In genomic region chr3:12750223-12750622, GRCh38 we compare ENCODE assay signal across 9 cellular contexts. TPM values are rescaled to one million over a fixed set of nuclear protein-coding genes. Genes with fewer than 3 reads are reported as not detected.
DNase-seq lines count a peak whose midpoint lies in the region; ATAC-seq and TF ChIP-seq lines count a peak whose summit lies in the region.
"Had no signal": no experiment of that assay in that cellular context is flagged by ENCODE, and none has a peak within 500 bp of the region (broad histone marks: within the 10 kb centered on the region; RNA-seq: fewer than 3 reads in every experiment).

No MANE protein-coding gene starts in this region.

- H3K4me3 ChIP-seq in PC-9 (no peak overlapping the region), fibroblast of villous mesenchyme (ENCODE audit: low read depth, low read length) (no peak overlapping the region)
- H3K4me3 ChIP-seq in CD8-positive, alpha-beta T cell (ENCODE audit: low read depth, low read length) = no peak overlapping the region

- peaks cover 58% of the 10 kb centered on the region for H3K4me1 ChIP-seq in PC-9 (replicated peaks; ENCODE audit: insufficient read depth)
- H3K4me1 ChIP-seq in CD8-positive, alpha-beta T cell (ENCODE audit: insufficient read depth, low read length) = no peaks in the 10 kb centered on the region

- no peak overlapping the region for H2AFZ ChIP-seq in PC-9

- H3F3A ChIP-seq in PC-9 (ENCODE audit: insufficient read depth, low read depth) = peaks cover 41% of the 10 kb centered on the region; the same call in 1 of the 2 replicates

- no peaks in the 10 kb centered on the region; the same call in 1 of the 2 replicates for H3K9me2 ChIP-seq in PC-9 (ENCODE audit: insufficient read depth)

- DNase-seq in activated T-cell treated with anti-CD3 and anti-CD28 coated beads, Interleukin-2, amount 50 U/mL, for 24 hours = no peak
- no peak for DNase-seq in activated T-cell treated with anti-CD3 and anti-CD28 coated beads, Interleukin-2, amount 50 U/mL, for 48 hours
- DNase-seq in PC-9 = peak; percentile 65 to 74
- peak; percentile 69 for DNase-seq in fibroblast of villous mesenchyme (ENCODE audit: low read depth)
- peak; percentile 67 for DNase-seq in stromal cell of bone marrow (ENCODE audit: low read depth)
- DNase-seq in nephron progenitor cell = no peak
- no peak for DNase-seq in CD8-positive, alpha-beta T cell
- DNase-seq in medulla oblongata (ENCODE audit: extremely low spot score) = no peak

- peak overlapping the region; percentile 93 for H3K27ac ChIP-seq in PC-9
- H3K27ac ChIP-seq in CD8-positive, alpha-beta T cell (ENCODE audit: low read depth, low read length) = no peak overlapping the region

- H4K20me1 ChIP-seq in PC-9 (ENCODE audit: insufficient read depth) = no peaks in the 10 kb centered on the region

- H3K36me3 Mint-ChIP-seq in activated T-cell treated with anti-CD3 and anti-CD28 coated beads, Interleukin-2, amount 50 U/mL, for 24 hours (ENCODE audit: low read depth) = no peaks in the 10 kb centered on the region
- H3K36me3 Mint-ChIP-seq in nephron progenitor cell (ENCODE audit: low read depth) = no peaks in the 10 kb centered on the region
- H3K36me3 Mint-ChIP-seq in CD8-positive, alpha-beta T cell = no peaks in the 10 kb centered on the region

- intact Hi-C loops in PC-9 (cut with micrococcal nuclease; ENCODE audit: unreplicated experiment) = loop anchor here (5.0 to 10.0 kb wide), 4 partner anchors 62 to 555 kb away; partner anchors contain the start of gene RAF1
- intact Hi-C loops in CD8-positive, alpha-beta T cell (cut with DNase I, micrococcal nuclease) = no loop called here

- no peak overlapping the region for H3K4me3 Mint-ChIP-seq in activated T-cell treated with anti-CD3 and anti-CD28 coated beads, Interleukin-2, amount 50 U/mL, for 24 hours
- no peak overlapping the region for H3K4me3 Mint-ChIP-seq in nephron progenitor cell
- H3K4me3 Mint-ChIP-seq in CD8-positive, alpha-beta T cell = no peak overlapping the region
- H3K4me3 Mint-ChIP-seq: T-helper 1 cell treated with Interleukin-12 subunit alpha and Interleukin-12 subunit beta and Interleukin-4 antibody, amounts not matched to agents 30 μg/mL and 1 μg/mL, for 36 hours had no signal

- peak overlapping the region; percentile 29 for H3K4me2 ChIP-seq in PC-9

- H3K9me3 Mint-ChIP-seq in activated T-cell treated with anti-CD3 and anti-CD28 coated beads, Interleukin-2, amount 50 U/mL, for 24 hours = no peaks in the 10 kb centered on the region
- no peaks in the 10 kb centered on the region for H3K9me3 Mint-ChIP-seq in nephron progenitor cell
- no peaks in the 10 kb centered on the region for H3K9me3 Mint-ChIP-seq in CD8-positive, alpha-beta T cell
- H3K9me3 Mint-ChIP-seq: T-helper 1 cell treated with Interleukin-12 subunit alpha and Interleukin-12 subunit beta and Interleukin-4 antibody, amounts not matched to agents 30 μg/mL and 1 μg/mL, for 36 hours had no signal

- TF ChIP-seq CTCF in PC-9 (conservative IDR thresholded peaks at IDR 0.05) (no peak), fibroblast of villous mesenchyme (IDR thresholded peaks at IDR 0.05; ENCODE audit: insufficient read depth, low read depth, low read length) (no peak), nephron progenitor cell (IDR thresholded peaks at IDR 0.05) (no peak)
- no peak for TF ChIP-seq CTCF in CD8-positive, alpha-beta T cell (IDR thresholded peaks at IDR 0.05)

- peaks cover 8% of the 10 kb centered on the region for H3K36me3 ChIP-seq in PC-9 (ENCODE audit: low read depth)
- H3K36me3 ChIP-seq in CD8-positive, alpha-beta T cell (ENCODE audit: insufficient read depth, low read length) = no peaks in the 10 kb centered on the region

- BruUV-seq in PC-9 (replicated peaks; lab: Mats Ljungman, UMichigan) = no TSS peak

- peak overlapping the region; percentile 47 for H3K27ac Mint-ChIP-seq in activated T-cell treated with anti-CD3 and anti-CD28 coated beads, Interleukin-2, amount 50 U/mL, for 24 hours
- H3K27ac Mint-ChIP-seq in nephron progenitor cell = no peak overlapping the region
- H3K27ac Mint-ChIP-seq in CD8-positive, alpha-beta T cell = no peak overlapping the region
- H3K27ac Mint-ChIP-seq: T-helper 1 cell treated with Interleukin-12 subunit alpha and Interleukin-12 subunit beta and Interleukin-4 antibody, amounts not matched to agents 30 μg/mL and 1 μg/mL, for 36 hours had no signal

- no peaks in the 10 kb centered on the region; the same call in 1 of the 2 replicates for H3K9me3 ChIP-seq in PC-9 (ENCODE audit: insufficient read depth, low read depth)
- no peaks in the 10 kb centered on the region for H3K9me3 ChIP-seq in CD8-positive, alpha-beta T cell (ENCODE audit: low read length)

- no peak for ATAC-seq in CD8-positive, alpha-beta T cell

- H3K4me1 Mint-ChIP-seq in activated T-cell treated with anti-CD3 and anti-CD28 coated beads, Interleukin-2, amount 50 U/mL, for 24 hours (ENCODE audit: low read depth) = peaks cover 10% of the 10 kb centered on the region
- no peaks in the 10 kb centered on the region for H3K4me1 Mint-ChIP-seq in nephron progenitor cell
- H3K4me1 Mint-ChIP-seq in CD8-positive, alpha-beta T cell (ENCODE audit: low read depth) = peaks cover 3% of the 10 kb centered on the region

- H3K27me3 Mint-ChIP-seq in activated T-cell treated with anti-CD3 and anti-CD28 coated beads, Interleukin-2, amount 50 U/mL, for 24 hours = peaks cover 5% of the 10 kb centered on the region
- peaks cover 15% of the 10 kb centered on the region for H3K27me3 Mint-ChIP-seq in nephron progenitor cell (ENCODE audit: low read depth, poor library complexity)
- peaks cover 3% of the 10 kb centered on the region for H3K27me3 Mint-ChIP-seq in CD8-positive, alpha-beta T cell (ENCODE audit: low read depth)

- CTCF ChIA-PET in PC-9 (lab: Charles Lee) = no interaction called here
- CTCF ChIA-PET in CD8-positive, alpha-beta T cell (lab: Charles Lee) = no interaction called here

- H3K27me3 ChIP-seq in PC-9 (ENCODE audit: insufficient read depth, low read depth) = no peaks in the 10 kb centered on the region
- no peaks in the 10 kb centered on the region for H3K27me3 ChIP-seq in CD8-positive, alpha-beta T cell (ENCODE audit: insufficient read depth, low read length)

- H3K79me2 ChIP-seq in PC-9 (ENCODE audit: low read depth) = 0 out of 2 replicates have a peak, but pooled peaks cover 4% of the 10 kb centered on the region

- POLR2A ChIA-PET in PC-9 (lab: Charles Lee; ENCODE audit: unreplicated experiment) = no interaction called here
- POLR2A ChIA-PET in CD8-positive, alpha-beta T cell (lab: Charles Lee) = no interaction called here

RNA-seq across cellular contexts. Expression of gene TMEM40, which starts 8.8 kb away (rescaled TPM):
- 30.5 and 33.9 TPM in 2 replicates for total RNA-seq in PC-9 (2021)
- total RNA-seq in fibroblast of villous mesenchyme = under 0.01 TPM in 1 of 2 replicates, not detected in the other
- total RNA-seq in CD8-positive, alpha-beta T cell = not detected

RNA-seq across cellular contexts. Expression of gene CAND2, which starts 46.3 kb away (rescaled TPM):
- 0.30 and 0.37 TPM in 2 replicates for total RNA-seq in PC-9 (2021)
- total RNA-seq in fibroblast of villous mesenchyme = 4.7 and 6.1 TPM in 2 replicates
- total RNA-seq in CD8-positive, alpha-beta T cell = 1 to 10 TPM in 1 of 2 experiments, under 1 TPM in 1; 0.92 to 1.1 TPM

Comparison
In these comparisons a context has a peak if more than half of its experiments do, and no peak if none do; other contexts are left out.
1. DNase-seq: peak in PC-9 (2 of 2), fibroblast of villous mesenchyme (single experiment) and stromal cell of bone marrow (single experiment); none in activated T-cell treated with anti-CD3 and anti-CD28 coated beads, Interleukin-2, amount 50 U/mL, for 24 hours (single experiment), activated T-cell treated with anti-CD3 and anti-CD28 coated beads, Interleukin-2, amount 50 U/mL, for 48 hours (0 of 2), nephron progenitor cell (single experiment), CD8-positive, alpha-beta T cell (0 of 7) and medulla oblongata (single experiment).
2. RNA of gene TMEM40, which starts 8.8 kb away (total RNA-seq): 30.5 to 33.9 TPM in PC-9; under 0.01 TPM in fibroblast of villous mesenchyme and not detected in CD8-positive, alpha-beta T cell; every median in the first group is over 10 times any median in the second.